ENCODE assay signal across 12 cellular contexts in genomic region chr18:52343138-52343537, GRCh38. TPM values are rescaled to one million over a fixed set of nuclear protein-coding genes. Genes with fewer than 3 reads are reported as not detected.
DNase-seq lines count a peak whose midpoint lies in the region; ATAC-seq and TF ChIP-seq lines count a peak whose summit lies in the region.
"Had no signal": no experiment of that assay in that cellular context is flagged by ENCODE, and none has a peak within 500 bp of the region (broad histone marks: within the 10 kb centered on the region; RNA-seq: fewer than 3 reads in every experiment).

No MANE protein-coding gene starts in this region.

- H3K4me1 ChIP-seq in osteoblast (ENCODE audit: insufficient read depth, low read length) = no peaks in the 10 kb centered on the region
- H3K4me1 ChIP-seq in mucosa of descending colon (ENCODE audit: low read depth) = no peaks in the 10 kb centered on the region

- H3K27me3 ChIP-seq in brain microvascular endothelial cell (replicated peaks) = peaks cover 2% of the 10 kb centered on the region
- no peaks in the 10 kb centered on the region for H3K27me3 ChIP-seq in osteoblast (ENCODE audit: insufficient read depth, low read length)

- ATAC-seq in mucosa of descending colon = no peak
- ATAC-seq in effector memory CD8-positive, alpha-beta T cell (replicated peaks) = no peak

- no peaks in the 10 kb centered on the region for H4K20me1 ChIP-seq in osteoblast (ENCODE audit: insufficient read depth, low read length)

- in situ Hi-C loops in brain microvascular endothelial cell (cut with HindIII; ENCODE audit: low pct_ligation_motif_present, low sequenced_read_pairs) = no loop called here

- H3K4me3 ChIP-seq in brain microvascular endothelial cell (ENCODE audit: low read depth, low read length) (no peak overlapping the region), osteoblast (ENCODE audit: insufficient read depth, low read length) (no peak overlapping the region), mucosa of descending colon (no peak overlapping the region)

- H3K36me3 Mint-ChIP-seq in effector memory CD8-positive, alpha-beta T cell (ENCODE audit: insufficient read depth) = no peaks in the 10 kb centered on the region

- TF ChIP-seq CTCF in GM12872 (IDR thresholded peaks at IDR 0.05; ENCODE audit: insufficient read depth, low read depth, low read length) (peak; percentile 29; the same call in 1 of the 3 replicates), brain microvascular endothelial cell (IDR thresholded peaks at IDR 0.05; ENCODE audit: low read depth, low read length, missing control alignments) (peak; percentile 36), osteoblast (IDR thresholded peaks at IDR 0.05; ENCODE audit: extremely low read depth, low read depth, low read length) (no peak), mucosa of descending colon (IDR thresholded peaks at IDR 0.05) (no peak)

- H3K36me3 ChIP-seq in brain microvascular endothelial cell (replicated peaks) (no peaks in the 10 kb centered on the region), osteoblast (ENCODE audit: insufficient read depth, low read length) (no peaks in the 10 kb centered on the region), mucosa of descending colon (ENCODE audit: low read depth) (no peaks in the 10 kb centered on the region)

- H3K9me3 Mint-ChIP-seq in effector memory CD8-positive, alpha-beta T cell = peaks cover 2 to 16% of the 10 kb centered on the region in 2 donors

- no peak overlapping the region for H3K4me2 ChIP-seq in osteoblast (ENCODE audit: insufficient read depth, low read length)

- DNase-seq in NCI-H1105 treated with DMSO at 0.1 percent for 48 hours (lab: John Stamatoyannopoulos, UW) = peak; percentile 57
- no peak for DNase-seq in brain microvascular endothelial cell
- peak; percentile 32 for DNase-seq in osteoblast (ENCODE audit: insufficient read length, low spot score, missing footprints)
- DNase-seq in mucosa of descending colon = no peak
- DNase-seq in T-helper 2 cell = no peak
- no peak for DNase-seq in effector memory CD8-positive, alpha-beta T cell
- DNase-seq in glomerular visceral epithelial cell (ENCODE audit: extremely low spot score) = no peak
- DNase-seq: activated CD4-positive, alpha-beta T cell treated with anti-CD3 and anti-CD28 coated beads for 1 hour; KBM-7; RPMI8226; stimulated activated CD4-positive, alpha-beta T cell treated with anti-CD3 and anti-CD28 coated beads, Interleukin-4, amount 100 ng/mL, for 1 hour had no signal

- no peaks in the 10 kb centered on the region for H3K9me3 ChIP-seq in osteoblast (ENCODE audit: low read depth, low read length)
- no peaks in the 10 kb centered on the region for H3K9me3 ChIP-seq in mucosa of descending colon

- H3K27ac ChIP-seq in brain microvascular endothelial cell (no peak overlapping the region), osteoblast (ENCODE audit: low read depth, low read length) (no peak overlapping the region)

- H3K79me2 ChIP-seq in osteoblast (ENCODE audit: insufficient read depth, low read length) = no peaks in the 10 kb centered on the region

- no peak overlapping the region for H3K27ac Mint-ChIP-seq in effector memory CD8-positive, alpha-beta T cell

- peaks cover 0 to 22% of the 10 kb centered on the region in 2 donors for H3K27me3 Mint-ChIP-seq in effector memory CD8-positive, alpha-beta T cell

- H3K4me1 Mint-ChIP-seq in effector memory CD8-positive, alpha-beta T cell (ENCODE audit: low read depth in 2 of 2) = no peaks in the 10 kb centered on the region

- H3K4me3 Mint-ChIP-seq in effector memory CD8-positive, alpha-beta T cell = no peak overlapping the region

- intact Hi-C loops in mucosa of descending colon (cut with DNase I, micrococcal nuclease) = no loop called here

- no peak overlapping the region for H2AFZ ChIP-seq in osteoblast (ENCODE audit: low read length)

RNA-seq across cellular contexts. Expression of gene DCC, which starts 3.1 kb away (rescaled TPM):
- under 0.01 TPM in 1 of 2 replicates, not detected in the other for total RNA-seq in osteoblast
- 1 to 10 TPM in 1 of 3 donors, under 1 TPM in 2; 0.26 to 1.3 (median 0.34) TPM for total RNA-seq in mucosa of descending colon

Comparison
In these comparisons a context has a peak if more than half of its experiments do, and no peak if none do; other contexts are left out.
1. CTCF ChIP-seq: peak in GM12872 (single experiment) and brain microvascular endothelial cell (single experiment); none in osteoblast (single experiment) and mucosa of descending colon (single experiment).
2. DNase-seq: peak in NCI-H1105 treated with DMSO at 0.1 percent for 48 hours (single experiment) and osteoblast (single experiment); none in brain microvascular endothelial cell (single experiment), mucosa of descending colon (0 of 3), T-helper 2 cell (0 of 5), effector memory CD8-positive, alpha-beta T cell (0 of 3) and glomerular visceral epithelial cell (single experiment).